22 cellular contexts compared by ENCODE assay signal in the genomic region with DNA sequence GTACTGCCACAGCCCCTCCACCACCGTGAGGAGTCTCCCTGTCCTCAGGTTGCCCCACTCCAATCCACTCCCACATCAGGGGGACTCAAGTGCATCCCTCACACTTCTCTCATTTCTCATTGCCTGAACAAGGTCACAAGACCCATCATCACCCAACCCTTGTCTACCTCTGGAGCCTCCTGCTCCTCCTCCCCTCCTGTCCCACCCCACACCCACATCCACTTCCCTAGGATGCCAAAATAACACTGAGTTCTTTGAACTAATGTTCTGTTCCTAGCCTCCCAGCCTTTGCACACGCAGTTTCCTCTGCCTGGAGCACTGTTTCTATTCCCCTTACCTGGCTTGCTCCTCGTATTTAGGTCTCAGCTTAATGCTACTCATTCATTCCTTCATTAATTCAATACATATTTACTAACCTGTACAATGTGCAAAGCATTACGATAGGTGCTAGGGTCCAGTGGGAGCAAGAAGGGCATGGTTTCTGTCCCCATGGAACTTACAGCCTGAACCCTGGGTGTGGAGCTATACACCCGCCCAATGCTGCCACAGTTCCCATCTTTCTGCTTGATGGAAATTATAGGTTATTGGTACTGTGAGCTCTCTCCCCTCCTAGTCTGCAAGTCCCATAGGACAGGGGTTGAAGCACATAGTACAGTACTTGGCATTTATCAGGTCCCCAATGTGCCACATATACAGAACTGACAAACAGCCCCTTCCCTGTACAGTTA.
A peak's percentile ranks its signal among the peaks of the same experiment; 100 is the strongest.
DNase-seq lines count a peak whose midpoint lies in the region; ATAC-seq, FAIRE-seq and TF ChIP-seq lines count a peak whose summit lies in the region.
"Had no signal": no experiment of that assay in that cellular context is flagged by ENCODE, and none has a peak within 500 bp of the region (broad histone marks: within the 10 kb centered on the region; RNA-seq: fewer than 3 reads in every experiment).

No MANE protein-coding gene starts in this region.

- TF ChIP-seq EP300 in GM12878 (IDR thresholded peaks at IDR 0.05; ENCODE audit: borderline replicate concordance in 1 of 2, control insufficient read depth in 1 of 2, low read depth in 2 of 2, low read length in 2 of 2), result no peak

- H3K14ac ChIP-seq in IMR-90 (replicated peaks; ENCODE audit: low read depth, low read length), result no peak overlapping the region

- TF ChIP-seq CTCF in GM12865 (IDR thresholded peaks at IDR 0.05; ENCODE audit: insufficient read depth, low read depth, low read length, missing control alignments) (peak; percentile 6), IMR-90 (conservative IDR thresholded peaks at IDR 0.05; ENCODE audit: low read depth, low read length) (no peak), GM12878 (IDR thresholded peaks at IDR 0.05 in 2 of 3, conservative IDR thresholded peaks at IDR 0.05 in 1 of 3; ENCODE audit: control insufficient read depth in 2 of 3, extremely low read depth in 1 of 3, insufficient read depth in 1 of 3, low read depth in 3 of 3, low read length in 3 of 3) (peak in 1 of 3 experiments; percentile 2; a peak in 1 of 6 replicates), neural crest cell (conservative IDR thresholded peaks at IDR 0.05) (no peak)
- no peak for TF ChIP-seq CTCF in activated CD8-positive, alpha-beta T cell treated with anti-CD3 and anti-CD28 coated beads for 36 hours (IDR thresholded peaks at IDR 0.05)

- H3K9ac ChIP-seq in IMR-90 (ENCODE audit: low read depth, low read length), result no peak overlapping the region
- H3K9ac ChIP-seq in GM12878 (ENCODE audit: control insufficient read depth, insufficient read depth, low read length), result no peak overlapping the region
- H3K9ac ChIP-seq: BLaER1 treated with 17β-estradiol and CSF1 and Interleukin-3, amounts not matched to agents 10 nM and 100 nM had no signal

- no peak overlapping the region for H2BK20ac ChIP-seq in IMR-90 (ENCODE audit: low read depth, low read length)

- no peak overlapping the region for H3K4me2 ChIP-seq in IMR-90 (ENCODE audit: low read depth, low read length)
- no peak overlapping the region for H3K4me2 ChIP-seq in GM12878 (ENCODE audit: control insufficient read depth, insufficient read depth)
- H3K4me2 ChIP-seq: BLaER1 treated with 17β-estradiol and CSF1 and Interleukin-3, amounts not matched to agents 10 nM and 100 nM; GM23338 had no signal

- no peaks in the 10 kb centered on the region for H3K36me3 Mint-ChIP-seq in neural crest cell (ENCODE audit: low read depth)
- H3K36me3 Mint-ChIP-seq in activated CD8-positive, alpha-beta T cell treated with anti-CD3 and anti-CD28 coated beads for 36 hours (ENCODE audit: low read depth), result no peaks in the 10 kb centered on the region
- H3K36me3 Mint-ChIP-seq: CD8-positive, alpha-beta T cell had no signal

- SMC1A ChIA-PET in GM12878 (lab: Charles Lee; ENCODE audit: uncharacterized antibody, unreplicated experiment), result no interaction called here

- in situ Hi-C loops in IMR-90 (cut with MboI; ENCODE audit: low sequenced_read_pairs) (no loop called here), GM12878 (cut with MboI) (no loop called here)

- H2AFZ ChIP-seq in IMR-90 (replicated peaks; ENCODE audit: low read length, poor library complexity) (peak overlapping the region; percentile 11), GM12878 (ENCODE audit: control insufficient read depth, low read depth, low read length) (no peak overlapping the region)
- H2AFZ ChIP-seq: GM23338 had no signal

- CTCF ChIA-PET in IMR-90 (lab: Yijun Ruan, JAX), result no interaction called here
- CTCF ChIA-PET in GM12878 (lab: Yijun Ruan, JAX), result no interaction called here
- CTCF ChIA-PET in activated CD8-positive, alpha-beta T cell treated with anti-CD3 and anti-CD28 coated beads for 36 hours (lab: Charles Lee), result no interaction called here

- H2AK5ac ChIP-seq in IMR-90 (ENCODE audit: low read depth, low read length), result no peak overlapping the region

- H4K8ac ChIP-seq in IMR-90 (ENCODE audit: low read depth in 2 of 2, low read length in 2 of 2), result no peak overlapping the region

- no peak overlapping the region for H2BK5ac ChIP-seq in IMR-90 (ENCODE audit: low read depth, low read length, poor library complexity, severe bottlenecking)

- H3K4me1 ChIP-seq in IMR-90 (ENCODE audit: control insufficient read depth, insufficient read depth, low read length) (no peaks in the 10 kb centered on the region), GM12878 (ENCODE audit: control insufficient read depth, insufficient read depth, low read length) (no peaks in the 10 kb centered on the region)
- H3K4me1 ChIP-seq: BLaER1 treated with 17β-estradiol and CSF1 and Interleukin-3, amounts not matched to agents 10 nM and 100 nM had no signal

- DNase-seq in GM12865 (ENCODE audit: low read depth), result no peak
- DNase-seq in IMR-90, result no peak
- no peak for DNase-seq in GM12878 (ENCODE audit: low read depth, low spot score)
- no peak for DNase-seq in neural crest cell (ENCODE audit: low read depth, low spot score)
- no peak for DNase-seq in DMS 273 treated with DMSO at 0.1 percent for 48 hours (lab: John Stamatoyannopoulos, UW)
- no peak for DNase-seq in activated CD8-positive, alpha-beta T cell treated with anti-CD3 and anti-CD28 coated beads for 36 hours
- DNase-seq in NCI-H2029 treated with DMSO at 0.1 percent for 48 hours (lab: John Stamatoyannopoulos, UW), result no peak
- DNase-seq: 8988T; Calu3; CD8-positive, alpha-beta T cell; DMS53; DND-41; EL; KG1 had no signal

- BruUV-seq in IMR-90 (replicated peaks; lab: Mats Ljungman, UMichigan) (no TSS peak), GM12878 (replicated peaks; lab: Mats Ljungman, UMichigan) (no TSS peak)

- no peak overlapping the region for H3K18ac ChIP-seq in IMR-90 (ENCODE audit: low read depth, low read length)

- H3K4me3 Mint-ChIP-seq in neural crest cell, result no peak overlapping the region
- H3K4me3 Mint-ChIP-seq in activated CD8-positive, alpha-beta T cell treated with anti-CD3 and anti-CD28 coated beads for 36 hours, result no peak overlapping the region
- H3K4me3 Mint-ChIP-seq: B cell; CD8-positive, alpha-beta T cell; GM23338 had no signal

- RAD21 ChIA-PET in GM12878 (lab: Charles Lee; ENCODE audit: unreplicated experiment), result no interaction called here

- TF ChIP-seq POLR2A in IMR-90 (IDR thresholded peaks at IDR 0.05; ENCODE audit: low read depth, low read length) (no peak), GM12878 (IDR thresholded peaks at IDR 0.05; ENCODE audit: low read depth, low read length) (no peak)

- H2BK120ac ChIP-seq in IMR-90 (ENCODE audit: low read depth, low read length), result no peak overlapping the region

- peak overlapping the region; percentile 86 for H3K27ac Mint-ChIP-seq in neural crest cell (ENCODE audit: unreplicated experiment)
- no peak overlapping the region for H3K27ac Mint-ChIP-seq in activated CD8-positive, alpha-beta T cell treated with anti-CD3 and anti-CD28 coated beads for 36 hours
- H3K27ac Mint-ChIP-seq: B cell; CD8-positive, alpha-beta T cell; GM23338 had no signal

- POLR2A ChIA-PET in IMR-90 (lab: Charles Lee; ENCODE audit: unreplicated experiment), result no interaction called here
- POLR2A ChIA-PET in GM12878 (lab: Charles Lee), result no interaction called here
- POLR2A ChIA-PET in activated CD8-positive, alpha-beta T cell treated with anti-CD3 and anti-CD28 coated beads for 36 hours (lab: Charles Lee), result no interaction called here

- H2AK9ac ChIP-seq in IMR-90 (replicated peaks; ENCODE audit: low read depth, low read length, poor library complexity), result peak overlapping the region; percentile 42

- no peaks in the 10 kb centered on the region for H3K9me3 Mint-ChIP-seq in neural crest cell
- H3K9me3 Mint-ChIP-seq in activated CD8-positive, alpha-beta T cell treated with anti-CD3 and anti-CD28 coated beads for 36 hours, result no peaks in the 10 kb centered on the region
- H3K9me3 Mint-ChIP-seq: CD8-positive, alpha-beta T cell; GM23338 had no signal

- H4K91ac ChIP-seq in IMR-90 (ENCODE audit: insufficient read depth, low read depth, low read length), result no peak overlapping the region

- H3K9me3 ChIP-seq in IMR-90 (ENCODE audit: control insufficient read depth, insufficient read depth, low read length), result no peaks in the 10 kb centered on the region; the same call in 1 of the 2 replicates
- H3K9me3 ChIP-seq in GM12878 (replicated peaks; ENCODE audit: control insufficient read depth, insufficient read depth, low read length), result no peaks in the 10 kb centered on the region

- H4K20me1 ChIP-seq in IMR-90 (ENCODE audit: insufficient read depth, low read length) (no peaks in the 10 kb centered on the region), GM12878 (ENCODE audit: control insufficient read depth, insufficient read depth) (no peaks in the 10 kb centered on the region)
- H4K20me1 ChIP-seq: BLaER1 treated with 17β-estradiol and CSF1 and Interleukin-3, amounts not matched to agents 10 nM and 100 nM had no signal

- H3K4ac ChIP-seq in IMR-90 (ENCODE audit: low read depth, low read length), result no peak overlapping the region

- intact Hi-C loops in IMR-90 (cut with micrococcal nuclease), result no loop called here
- intact Hi-C loops in GM12878 (cut with micrococcal nuclease; ENCODE audit: unreplicated experiment), result no loop called here
- intact Hi-C loops in activated CD8-positive, alpha-beta T cell treated with anti-CD3 and anti-CD28 coated beads for 36 hours (cut with micrococcal nuclease), result no loop called here

- H3K79me2 ChIP-seq in GM12878 (ENCODE audit: control insufficient read depth, insufficient read depth, low read length), result no peaks in the 10 kb centered on the region

- H3K56ac ChIP-seq in IMR-90 (ENCODE audit: extremely low read depth, insufficient read depth, low read length), result no peak overlapping the region

- H2BK15ac ChIP-seq in IMR-90 (ENCODE audit: low read depth, low read length), result no peak overlapping the region

- no peaks in the 10 kb centered on the region for H3K27me3 ChIP-seq in IMR-90 (ENCODE audit: control insufficient read depth, insufficient read depth, low read length)
- H3K27me3 ChIP-seq in GM12878 (replicated peaks in 1 of 2; ENCODE audit: control insufficient read depth in 2 of 2, insufficient read depth in 2 of 2, low read length in 1 of 2), result peaks cover 0 to 1% of the 10 kb centered on the region in 2 experiments; a peak in 1 of 4 replicates
- H3K27me3 ChIP-seq: BLaER1 treated with 17β-estradiol and CSF1 and Interleukin-3, amounts not matched to agents 10 nM and 100 nM had no signal

- H3K4me3 ChIP-seq in GM12865 (ENCODE audit: low read depth, low read length) (no peak overlapping the region), IMR-90 (ENCODE audit: insufficient read depth, low read depth, low read length) (no peak overlapping the region), GM12878 (no peak overlapping the region)
- H3K4me3 ChIP-seq: BLaER1 treated with 17β-estradiol and CSF1 and Interleukin-3, amounts not matched to agents 10 nM and 100 nM; GM23338 had no signal

- H3K27ac ChIP-seq in IMR-90 (ENCODE audit: insufficient read depth, low read length), result no peak overlapping the region
- H3K27ac ChIP-seq in GM12878 (ENCODE audit: control insufficient read depth, insufficient read depth), result no peak overlapping the region
- H3K27ac ChIP-seq: BLaER1 treated with 17β-estradiol and CSF1 and Interleukin-3, amounts not matched to agents 10 nM and 100 nM had no signal

- no peak overlapping the region for H3K23ac ChIP-seq in IMR-90 (ENCODE audit: low read depth, low read length)

- no peak overlapping the region for H4K5ac ChIP-seq in IMR-90 (ENCODE audit: low read depth, low read length)

- FAIRE-seq in GM12878 (lab: Jason Lieb, UNC), result no peak
- FAIRE-seq: GM19239, H54, HepG2 had no signal

- H3K79me1 ChIP-seq in IMR-90 (ENCODE audit: low read depth in 1 of 2, low read length in 2 of 2), result no peaks in the 10 kb centered on the region

- WGBS in IMR-90 (ENCODE audit: extremely low coverage in 2 of 2, insufficient read length in 1 of 2), 2 experiments, result 10% methylated on average over 3 of the region's 5 CpGs; no CpG with 5 or more reads in 1 of the 2 experiments
- 0% methylated on average over 4 of the region's 5 CpGs for WGBS in GM12878 (ENCODE audit: insufficient coverage, insufficient replicate concordance, low lambda C conversion rate, missing lambda C conversion rate)

- ATAC-seq in IMR-90 (ENCODE audit: low read depth), result no peak
- no peak for ATAC-seq in GM12878
- ATAC-seq in activated CD8-positive, alpha-beta T cell treated with anti-CD3 and anti-CD28 coated beads for 36 hours, result no peak
- ATAC-seq in HG02884 (IDR thresholded peaks at IDR 0.05; ENCODE audit: unreplicated experiment), result no peak
- ATAC-seq: CD8-positive, alpha-beta T cell; GM23338; HCT116; HepG2 had no signal

- H3K9me1 ChIP-seq in IMR-90 (ENCODE audit: insufficient read depth, low read length), result no peaks in the 10 kb centered on the region

- dilution Hi-C loops in IMR-90 (cut with HindIII; ENCODE audit: low sequenced_read_pairs, unreplicated experiment), result no loop called here

- H3K36me3 ChIP-seq in IMR-90 (ENCODE audit: control insufficient read depth, insufficient read depth, low read length) (no peaks in the 10 kb centered on the region), GM12878 (ENCODE audit: control insufficient read depth in 2 of 2, insufficient read depth in 2 of 2, low read length in 1 of 2) (no peaks in the 10 kb centered on the region)
- H3K36me3 ChIP-seq: BLaER1 treated with 17β-estradiol and CSF1 and Interleukin-3, amounts not matched to agents 10 nM and 100 nM had no signal

- peaks cover 21% of the 10 kb centered on the region for H3K4me1 Mint-ChIP-seq in neural crest cell
- H3K4me1 Mint-ChIP-seq in activated CD8-positive, alpha-beta T cell treated with anti-CD3 and anti-CD28 coated beads for 36 hours (ENCODE audit: low read depth), result no peaks in the 10 kb centered on the region

- TF ChIP-seq RAD21 in IMR-90 (IDR thresholded peaks at IDR 0.05; ENCODE audit: low read length), result no peak
- peak; percentile 15; the same call in 1 of the 2 replicates for TF ChIP-seq RAD21 in GM12878 (IDR thresholded peaks at IDR 0.05; ENCODE audit: insufficient read depth, low read depth, low read length)

- H3K27me3 Mint-ChIP-seq in neural crest cell (ENCODE audit: low read depth), result peaks cover 2% of the 10 kb centered on the region
- peaks cover 10% of the 10 kb centered on the region for H3K27me3 Mint-ChIP-seq in activated CD8-positive, alpha-beta T cell treated with anti-CD3 and anti-CD28 coated beads for 36 hours
